In the genomic region with DNA sequence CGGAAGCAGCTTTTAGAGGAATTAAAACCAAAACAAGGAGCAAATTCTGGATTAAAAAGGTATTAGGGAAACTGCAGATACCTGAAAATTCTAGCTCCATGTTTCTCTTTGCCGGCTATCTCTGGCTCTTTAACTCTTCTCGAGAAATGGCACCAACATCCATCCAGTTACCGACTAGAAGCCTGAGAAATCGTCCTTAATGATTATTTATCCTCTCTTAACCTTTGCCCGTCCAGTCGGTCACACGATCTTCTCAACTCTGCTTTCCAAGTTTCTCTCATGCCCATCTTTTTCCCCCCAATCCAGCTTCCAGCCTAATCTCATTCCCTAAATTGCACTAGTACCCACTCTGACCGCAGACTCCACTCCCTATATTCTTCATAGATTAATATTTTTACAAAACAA, we compare ENCODE assay signal across 8 cellular contexts. TPM values are rescaled to one million over a fixed set of nuclear protein-coding genes. Genes with fewer than 3 reads are reported as not detected.
DNase-seq lines count a peak whose midpoint lies in the region; ATAC-seq and TF ChIP-seq lines count a peak whose summit lies in the region.

No MANE protein-coding gene starts in this region.

- CTCF ChIA-PET in activated CD8-positive, alpha-beta T cell treated with anti-CD3 and anti-CD28 coated beads for 36 hours (lab: Charles Lee): interaction anchor here (1.1 to 1.9 kb wide), 2 partner anchors 145 to 300 kb away, joined by 4 to 6 read pairs; no protein-coding TSS in a partner anchor
- CTCF ChIA-PET in HEK293T (lab: Yijun Ruan, JAX): interaction anchor here (0.5 to 0.8 kb wide), 3 partner anchors 9 to 837 kb away, joined by 3 read pairs; no protein-coding TSS in a partner anchor
- CTCF ChIA-PET in activated naive CD4-positive, alpha-beta T cell treated with anti-CD3 and anti-CD28 coated beads for 36 hours (lab: Charles Lee): interaction anchor here (0.6 to 0.9 kb wide), 2 partner anchors 57 to 145 kb away, joined by 3 read pairs; no protein-coding TSS in a partner anchor

- 0 to 1% methylated on average over 9 of the region's 9 CpGs for WGBS in aorta, 2 donors

- no peaks in the 10 kb centered on the region for H3K36me3 ChIP-seq in aorta (ENCODE audit: control insufficient read depth in 1 of 2, insufficient read depth in 2 of 2, low read length in 1 of 2)

- H3K4me1 Mint-ChIP-seq in activated CD8-positive, alpha-beta T cell treated with anti-CD3 and anti-CD28 coated beads for 36 hours (ENCODE audit: low read depth): peaks cover 5% of the 10 kb centered on the region
- peaks cover 2% of the 10 kb centered on the region for H3K4me1 Mint-ChIP-seq in activated naive CD4-positive, alpha-beta T cell treated with anti-CD3 and anti-CD28 coated beads for 36 hours (ENCODE audit: low read depth)

- H3K4me3 ChIP-seq in aorta (ENCODE audit: low read length in 2 of 2): peak overlapping the region; percentile 64 to 90

- no peaks in the 10 kb centered on the region for H3K9me3 ChIP-seq in aorta (ENCODE audit: control insufficient read depth, low read length)

- H3K9me3 Mint-ChIP-seq in activated CD8-positive, alpha-beta T cell treated with anti-CD3 and anti-CD28 coated beads for 36 hours: no peaks in the 10 kb centered on the region
- no peaks in the 10 kb centered on the region for H3K9me3 Mint-ChIP-seq in activated naive CD4-positive, alpha-beta T cell treated with anti-CD3 and anti-CD28 coated beads for 36 hours

- POLR2A ChIA-PET in activated CD8-positive, alpha-beta T cell treated with anti-CD3 and anti-CD28 coated beads for 36 hours (lab: Charles Lee): interaction anchor here (1.2 to 2.0 kb wide), 4 partner anchors 26 to 255 kb away, joined by 3 to 11 read pairs (median 3); a partner anchor contains a TSS
- POLR2A ChIA-PET in HEK293T (lab: Yijun Ruan, JAX): interaction anchor here (0.9 to 1.4 kb wide), 3 partner anchors 10 to 146 kb away, joined by 3 to 6 read pairs (median 4); a partner anchor contains a TSS

- intact Hi-C loops in activated CD8-positive, alpha-beta T cell treated with anti-CD3 and anti-CD28 coated beads for 36 hours (cut with micrococcal nuclease): loop anchor here (5.0 kb wide), 2 partner anchors 144 to 239 kb away; a partner anchor contains a TSS
- intact Hi-C loops in aorta (cut with DNase I): loop anchor here in 1 of 2 donors (5.0 kb wide), 2 partner anchors 144 to 294 kb away; a partner anchor contains a TSS
- intact Hi-C loops in activated naive CD4-positive, alpha-beta T cell treated with anti-CD3 and anti-CD28 coated beads for 36 hours (cut with micrococcal nuclease): loop anchor here (1.0 to 2.0 kb wide), 6 partner anchors 132 to 1630 kb away; a partner anchor contains a TSS

- H3K27me3 ChIP-seq in layer of hippocampus (ENCODE audit: control insufficient read depth, insufficient read depth, low read length) (no peaks in the 10 kb centered on the region), aorta (ENCODE audit: control insufficient read depth in 1 of 2, insufficient read depth in 2 of 2, low read length in 1 of 2) (no peaks in the 10 kb centered on the region)

- DNase-seq in activated CD8-positive, alpha-beta T cell treated with anti-CD3 and anti-CD28 coated beads for 36 hours: no peak
- no peak for DNase-seq in aorta
- DNase-seq in activated naive CD4-positive, alpha-beta T cell (lab: John Stamatoyannopoulos, UW): no peak
- DNase-seq in HEK293T (ENCODE audit: extremely low spot score): no peak
- no peak for DNase-seq in activated naive CD4-positive, alpha-beta T cell treated with anti-CD3 and anti-CD28 coated beads for 36 hours

- H3K27ac ChIP-seq in layer of hippocampus (ENCODE audit: low read depth, low read length) (peak overlapping the region; percentile 90), aorta (ENCODE audit: low read depth in 1 of 2, low read length in 2 of 2) (peak overlapping the region; percentile 55 to 91)

- peaks cover 15% of the 10 kb centered on the region for H3K36me3 Mint-ChIP-seq in activated CD8-positive, alpha-beta T cell treated with anti-CD3 and anti-CD28 coated beads for 36 hours (ENCODE audit: low read depth)
- H3K36me3 Mint-ChIP-seq in activated naive CD4-positive, alpha-beta T cell treated with anti-CD3 and anti-CD28 coated beads for 36 hours (ENCODE audit: low read depth): peaks cover 8% of the 10 kb centered on the region

- no peaks in the 10 kb centered on the region for H3K27me3 Mint-ChIP-seq in activated CD8-positive, alpha-beta T cell treated with anti-CD3 and anti-CD28 coated beads for 36 hours
- H3K27me3 Mint-ChIP-seq in activated naive CD4-positive, alpha-beta T cell treated with anti-CD3 and anti-CD28 coated beads for 36 hours (ENCODE audit: low read depth): no peaks in the 10 kb centered on the region

- peak; percentile 17 for ATAC-seq in GM18511 (IDR thresholded peaks at IDR 0.05; ENCODE audit: unreplicated experiment)
- ATAC-seq in HG02852 (IDR thresholded peaks at IDR 0.05; ENCODE audit: unreplicated experiment): peak; percentile 4
- peak; percentile 1 for ATAC-seq in activated CD8-positive, alpha-beta T cell treated with anti-CD3 and anti-CD28 coated beads for 36 hours
- ATAC-seq in aorta (ENCODE audit: low FRiP score): peak; percentile 42

- H3K4me1 ChIP-seq in aorta (ENCODE audit: control insufficient read depth in 1 of 2, insufficient read depth in 2 of 2, low read length in 2 of 2): peaks cover 0 to 4% of the 10 kb centered on the region in 2 donors

- no peak overlapping the region for H3K4me3 Mint-ChIP-seq in activated CD8-positive, alpha-beta T cell treated with anti-CD3 and anti-CD28 coated beads for 36 hours
- H3K4me3 Mint-ChIP-seq in activated naive CD4-positive, alpha-beta T cell treated with anti-CD3 and anti-CD28 coated beads for 36 hours: no peak overlapping the region

- no peak for TF ChIP-seq CTCF in activated CD8-positive, alpha-beta T cell treated with anti-CD3 and anti-CD28 coated beads for 36 hours (IDR thresholded peaks at IDR 0.05)

- H3K27ac Mint-ChIP-seq in activated CD8-positive, alpha-beta T cell treated with anti-CD3 and anti-CD28 coated beads for 36 hours: no peak overlapping the region
- H3K27ac Mint-ChIP-seq in activated naive CD4-positive, alpha-beta T cell treated with anti-CD3 and anti-CD28 coated beads for 36 hours: no peak overlapping the region

TF ChIP-seq in HEK293T, 16 proteins besides CTCF, POLR2A, EP300 and RAD21:
- no peak for TF ChIP-seq TARDBP (IDR thresholded peaks at IDR 0.05)
- no peak for TF ChIP-seq SUZ12 (IDR thresholded peaks at IDR 0.05)
- TF ChIP-seq NFRKB (IDR thresholded peaks at IDR 0.05): no peak
- no peak for TF ChIP-seq LEF1 (IDR thresholded peaks at IDR 0.05; ENCODE audit: borderline replicate concordance)
- TF ChIP-seq FOXM1 (IDR thresholded peaks at IDR 0.05; ENCODE audit: borderline replicate concordance): no peak
- TF ChIP-seq SP1 (IDR thresholded peaks at IDR 0.05): no peak
- TF ChIP-seq, protein P1, sequence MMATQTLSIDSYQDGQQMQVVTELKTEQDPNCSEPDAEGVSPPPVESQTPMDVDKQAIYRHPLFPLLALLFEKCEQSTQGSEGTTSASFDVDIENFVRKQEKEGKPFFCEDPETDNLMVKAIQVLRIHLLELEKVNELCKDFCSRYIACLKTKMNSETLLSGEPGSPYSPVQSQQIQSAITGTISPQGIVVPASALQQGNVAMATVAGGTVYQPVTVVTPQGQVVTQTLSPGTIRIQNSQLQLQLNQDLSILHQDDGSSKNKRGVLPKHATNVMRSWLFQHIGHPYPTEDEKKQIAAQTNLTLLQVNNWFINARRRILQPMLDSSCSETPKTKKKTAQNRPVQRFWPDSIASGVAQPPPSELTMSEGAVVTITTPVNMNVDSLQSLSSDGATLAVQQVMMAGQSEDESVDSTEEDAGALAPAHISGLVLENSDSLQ (IDR thresholded peaks at IDR 0.05): no peak
- TF ChIP-seq BHLHE40 (IDR thresholded peaks at IDR 0.05; ENCODE audit: borderline replicate concordance): no peak

RNA-seq across cellular contexts. Expression of a gene that starts 0.6 kb away (rescaled TPM):
- total RNA-seq in activated CD8-positive, alpha-beta T cell treated with anti-CD3 and anti-CD28 coated beads for 36 hours: 10 to 100 TPM; 25.6 to 26.5 TPM
- total RNA-seq in aorta: under 1 TPM in 1 of 2 donors, not detected in 1; 0.81 TPM
- 1 to 10 TPM in 1 of 2 donors, under 1 TPM in 1; 0.28 to 2.8 TPM for polyA plus RNA-seq in aorta
- 10 to 100 TPM; 36.2 to 37.5 TPM for total RNA-seq in activated naive CD4-positive, alpha-beta T cell treated with anti-CD3 and anti-CD28 coated beads for 36 hours

Comparison
In these comparisons a context has a peak if more than half of its experiments do, and no peak if none do; other contexts are left out.
1. RNA of a gene that starts 0.6 kb away (total RNA-seq): 36.2 to 37.5 TPM in activated naive CD4-positive, alpha-beta T cell treated with anti-CD3 and anti-CD28 coated beads for 36 hours and 25.6 to 26.5 TPM in activated CD8-positive, alpha-beta T cell treated with anti-CD3 and anti-CD28 coated beads for 36 hours; 0.81 TPM in aorta; every median in the first group is over 10 times any median in the second.
2. Peak in every context shown above with its lines, with median percentiles within 50 percentile points of each other: ATAC-seq.